Comparison of ENCODE assay signal across 24 cellular contexts in genomic region chr21:32131164-32131563, GRCh38.
"Had no signal": no experiment of that assay in that cellular context is flagged by ENCODE, and none has a peak within 500 bp of the region (broad histone marks: within the 10 kb centered on the region; RNA-seq: fewer than 3 reads in every experiment).

No MANE protein-coding gene starts in this region.

- H3K4me3 Mint-ChIP-seq: activated CD8-positive, alpha-beta T cell treated with anti-CD3 and anti-CD28 coated beads, Interleukin-2, amount 10 ng/mL, durations not matched to agents 7 days and 5 days; activated naive CD4-positive, alpha-beta T cell treated with anti-CD3 and anti-CD28 coated beads, Interleukin-2, amount 50 U/mL, for 24 hours; activated T-helper 1 cell treated with anti-CD3 and anti-CD28 coated beads, Interleukin-12 subunit alpha, Interleukin-12 subunit beta, Interleukin-2, Interleukin-4 antibody, amounts not matched to agents 30 ng/mL and 10 ng/mL and 1 ng/mL, durations not matched to agents 14 hours and 24 hours and 36 hours; T-helper 17 cell; WTC11 had no signal

- H3K27ac Mint-ChIP-seq: activated CD8-positive, alpha-beta T cell treated with anti-CD3 and anti-CD28 coated beads, Interleukin-2, amount 10 ng/mL, durations not matched to agents 7 days and 5 days; activated naive CD4-positive, alpha-beta T cell treated with anti-CD3 and anti-CD28 coated beads, Interleukin-2, amount 50 U/mL, for 24 hours; activated T-helper 1 cell treated with anti-CD3 and anti-CD28 coated beads, Interleukin-12 subunit alpha, Interleukin-12 subunit beta, Interleukin-2, Interleukin-4 antibody, amounts not matched to agents 30 ng/mL and 10 ng/mL and 1 ng/mL, durations not matched to agents 14 hours and 24 hours and 36 hours; T-helper 17 cell; WTC11 had no signal

- DNase-seq: activated CD4-positive, alpha-beta T cell treated with anti-CD3 and anti-CD28 coated beads for 48 hours; activated CD4-positive, alpha-beta T cell treated with anti-CD3 and anti-CD28 coated beads, Interleukin-2, amount 50 U/mL, for 4 hours; activated CD4-positive, CD25-positive, alpha-beta regulatory T cell treated with anti-CD3 and anti-CD28 coated beads, Interleukin-2, amount 50 U/mL, for 72 hours; activated CD8-positive, alpha-beta memory T cell treated with anti-CD3 and anti-CD28 coated beads, Interleukin-2, amount 50 U/mL, for 48 hours; activated CD8-positive, alpha-beta T cell treated with anti-CD3 and anti-CD28 coated beads, Interleukin-2, amount 10 ng/mL, durations not matched to agents 7 days and 5 days; activated effector memory CD4-positive, alpha-beta T cell treated with Interleukin-2 at 50 U/mL for 16 hours; activated naive CD4-positive, alpha-beta T cell; activated T-cell treated with anti-CD3 and anti-CD28 coated beads, Interleukin-2, amount 50 U/mL, for 1 hour; aorta; Kasumi-1; KBM-7; NCI-H1105 treated with DMSO at 0.1 percent for 48 hours; NCI-H1436 treated with DMSO at 0.1 percent for 48 hours; NCI-H187; NCI-H2081; NCI-H446; NCI-H524; SIG-M5; T-helper 17 cell; T1000 had no signal

- ATAC-seq: activated CD8-positive, alpha-beta T cell treated with anti-CD3 and anti-CD28 coated beads, Interleukin-2, amount 10 ng/mL, durations not matched to agents 7 days and 5 days; T-helper 17 cell; WTC11 had no signal

- FAIRE-seq: RCC 7860 had no signal

- H3K4me1 Mint-ChIP-seq: activated naive CD4-positive, alpha-beta T cell treated with anti-CD3 and anti-CD28 coated beads, Interleukin-2, amount 50 U/mL, for 24 hours; T-helper 17 cell had no signal
